Comparison of ENCODE assay signal across 16 cellular contexts in genomic region chr1:55989971-55990370, GRCh38.
"Had no signal": no experiment of that assay in that cellular context is flagged by ENCODE, and none has a peak within 500 bp of the region (broad histone marks: within the 10 kb centered on the region; RNA-seq: fewer than 3 reads in every experiment).

No MANE protein-coding gene starts in this region.

- H3K9me3 ChIP-seq: esophagus squamous epithelium had no signal

- H3K27ac ChIP-seq: skin epidermis had no signal

- H3K4me3 ChIP-seq: esophagus squamous epithelium, lung, skin epidermis, stomach had no signal

- H3K36me3 ChIP-seq: esophagus squamous epithelium, stomach had no signal

- DNase-seq: cerebellar nuclear complex; dermis blood vessel endothelial cell; esophagus squamous epithelium; left colon; left ventricle myocardium superior; mesendoderm; naive thymus-derived CD8-positive, alpha-beta T cell; posterior cingulate gyrus; stimulated activated CD4-positive, alpha-beta T cell treated with anti-CD3 and anti-CD28 coated beads, Interleukin-12 subunit alpha, Interleukin-12 subunit beta, amount 100 ng/mL, for 4 hours; stimulated activated naive CD4-positive, alpha-beta T cell; stomach; substantia nigra; trophoblast cell had no signal

- H3K27me3 ChIP-seq: esophagus squamous epithelium, stomach had no signal

- ATAC-seq: left colon; left ventricle myocardium superior; naive thymus-derived CD8-positive, alpha-beta T cell; sciatic nerve had no signal
